7 cellular contexts compared by ENCODE assay signal in genomic region chr17:19508327-19508867, GRCh38. TPM values are rescaled to one million over a fixed set of nuclear protein-coding genes. Genes with fewer than 3 reads are reported as not detected.
A peak's percentile ranks its signal among the peaks of the same experiment; 100 is the strongest.
DNase-seq lines count a peak whose midpoint lies in the region; ATAC-seq and TF ChIP-seq lines count a peak whose summit lies in the region.

No MANE protein-coding gene starts in this region.

- intact Hi-C loops in ascending aorta (cut with DNase I) = no loop called here

- H3K27ac ChIP-seq in RWPE2 (ENCODE audit: poor library complexity, severe bottlenecking) (peak overlapping the region; percentile 55), ascending aorta (peak overlapping the region; percentile 97 to 98)

- H3K36me3 ChIP-seq in RWPE2 (ENCODE audit: low read depth) = no peaks in the 10 kb centered on the region
- H3K36me3 ChIP-seq in ascending aorta = no peaks in the 10 kb centered on the region

- no peaks in the 10 kb centered on the region for H3K27me3 ChIP-seq in RWPE2 (ENCODE audit: insufficient read depth, poor library complexity, severe bottlenecking)
- H3K27me3 ChIP-seq in ascending aorta = no peaks in the 10 kb centered on the region

- no peaks in the 10 kb centered on the region for H3K4me1 ChIP-seq in RWPE2 (ENCODE audit: insufficient read depth, poor library complexity, severe bottlenecking)
- peaks cover 0 to 11% of the 10 kb centered on the region in 2 donors for H3K4me1 ChIP-seq in ascending aorta

- no peak for DNase-seq in RWPE2 (ENCODE audit: low spot score)
- DNase-seq in ascending aorta (ENCODE audit: low spot score in 2 of 2) = peak in 1 of 2 donors; percentile 74
- DNase-seq in inferior parietal cortex (ENCODE audit: extremely low spot score) = peak; percentile 30
- DNase-seq in stimulated activated CD4-positive, alpha-beta T cell treated with anti-CD3 and anti-CD28 coated beads, Interleukin-2, amount 100 ng/mL, for 4 hours (ENCODE audit: low read depth) = peak; percentile 52
- DNase-seq in T1000 (lab: John Stamatoyannopoulos, UW) = no peak

- peak overlapping the region; percentile 73 for H3K4me3 ChIP-seq in RWPE2 (ENCODE audit: severe bottlenecking)
- H3K4me3 ChIP-seq in ascending aorta = peak overlapping the region; percentile 83 to 87

- ATAC-seq in GM18861 (IDR thresholded peaks at IDR 0.05; ENCODE audit: unreplicated experiment) (peak; percentile 20), HG02970 (IDR thresholded peaks at IDR 0.05; ENCODE audit: low FRiP score, unreplicated experiment) (peak; percentile 24), RWPE2 (ENCODE audit: low read depth) (peak; percentile 45; the same call in 2 of the 3 replicates)

- no peak for TF ChIP-seq CTCF in RWPE2 (IDR thresholded peaks at IDR 0.05; ENCODE audit: poor library complexity, severe bottlenecking)
- TF ChIP-seq CTCF in ascending aorta (IDR thresholded peaks at IDR 0.05) = no peak

- H3K9me3 ChIP-seq in RWPE2 (ENCODE audit: severe bottlenecking) (no peaks in the 10 kb centered on the region), ascending aorta (no peaks in the 10 kb centered on the region)

RNA-seq across cellular contexts. Expression of gene SLC47A1, which starts 25.3 kb away (rescaled TPM):
- 0.64 TPM for total RNA-seq in ascending aorta

Comparison
In these comparisons a context has a peak if more than half of its experiments do, and no peak if none do; other contexts are left out.
1. DNase-seq: peak in inferior parietal cortex (single experiment) and stimulated activated CD4-positive, alpha-beta T cell treated with anti-CD3 and anti-CD28 coated beads, Interleukin-2, amount 100 ng/mL, for 4 hours (single experiment); none in RWPE2 (single experiment) and T1000 (single experiment).
2. Peak in every context shown above with its lines, with median percentiles within 50 percentile points of each other: ATAC-seq.